In genomic region chr6:134725590-134725989, GRCh38 we compare ENCODE assay signal across 20 cellular contexts.
"Had no signal": no experiment of that assay in that cellular context is flagged by ENCODE, and none has a peak within 500 bp of the region (broad histone marks: within the 10 kb centered on the region; RNA-seq: fewer than 3 reads in every experiment).

No MANE protein-coding gene starts in this region.

- H3K36me3 ChIP-seq: colonic mucosa, esophagus squamous epithelium, gastroesophageal sphincter, left lung, pancreas, prostate gland, spleen, tibial artery had no signal

- H3K36me3 Mint-ChIP-seq: naive thymus-derived CD4-positive, alpha-beta T cell; stimulated activated memory B cell treated with anti-CD40 and anti-IgM and Interleukin-4, amounts not matched to agents 10 μg/mL and 1 μg/mL and 100 μg/mL, for 72 hours had no signal

- H3K9me3 ChIP-seq: colonic mucosa, esophagus squamous epithelium, gastroesophageal sphincter, left lung, pancreas, prostate gland, spleen, tibial artery had no signal

- H3K27me3 Mint-ChIP-seq: stimulated activated naive CD8-positive, alpha-beta T cell treated with anti-CD3 and anti-CD28 coated beads, Interleukin-15, Interleukin-2, amounts not matched to agents 100 ng/mL and 50 ng/mL, for 24 hours had no signal

- H3K27me3 ChIP-seq: colonic mucosa, esophagus squamous epithelium, gastroesophageal sphincter, left lung, pancreas, spleen, tibial artery had no signal

- H3K27ac Mint-ChIP-seq: naive thymus-derived CD4-positive, alpha-beta T cell; stimulated activated memory B cell treated with anti-CD40 and anti-IgM and Interleukin-4, amounts not matched to agents 10 μg/mL and 1 μg/mL and 100 μg/mL, for 72 hours; stimulated activated naive CD8-positive, alpha-beta T cell treated with anti-CD3 and anti-CD28 coated beads, Interleukin-15, Interleukin-2, amounts not matched to agents 100 ng/mL and 50 ng/mL, for 24 hours had no signal

- DNase-seq: colonic mucosa; esophagus squamous epithelium; glutamatergic neuron; islet precursor cell; left lung; mesendoderm; nucleus accumbens; pancreas; spleen; stimulated activated CD4-positive, alpha-beta T cell treated with anti-CD3 and anti-CD28 coated beads, Interleukin-15, amount 100 ng/mL, for 24 hours; stimulated activated CD4-positive, alpha-beta T cell treated with anti-CD3 and anti-CD28 coated beads, Interleukin-1b, Interleukin-23, amount 100 ng/mL, for 48 hours; stimulated activated CD4-positive, alpha-beta T cell treated with anti-CD3 and anti-CD28 coated beads, Interleukin-4, amount 100 ng/mL, for 24 hours; tibial artery had no signal

- H3K9me3 Mint-ChIP-seq: stimulated activated memory B cell treated with anti-CD40 and anti-IgM and Interleukin-4, amounts not matched to agents 10 μg/mL and 1 μg/mL and 100 μg/mL, for 72 hours; stimulated activated naive CD8-positive, alpha-beta T cell treated with anti-CD3 and anti-CD28 coated beads, Interleukin-15, Interleukin-2, amounts not matched to agents 100 ng/mL and 50 ng/mL, for 24 hours had no signal

- H3K4me1 Mint-ChIP-seq: stimulated activated memory B cell treated with anti-CD40 and anti-IgM and Interleukin-4, amounts not matched to agents 10 μg/mL and 1 μg/mL and 100 μg/mL, for 72 hours had no signal

- H3K4me3 ChIP-seq: colonic mucosa, esophagus squamous epithelium, gastroesophageal sphincter, left lung, lung, pancreas, prostate gland, spleen, tibial artery had no signal

- H3K4me3 Mint-ChIP-seq: naive thymus-derived CD4-positive, alpha-beta T cell; stimulated activated memory B cell treated with anti-CD40 and anti-IgM and Interleukin-4, amounts not matched to agents 10 μg/mL and 1 μg/mL and 100 μg/mL, for 72 hours; stimulated activated naive CD8-positive, alpha-beta T cell treated with anti-CD3 and anti-CD28 coated beads, Interleukin-15, Interleukin-2, amounts not matched to agents 100 ng/mL and 50 ng/mL, for 24 hours had no signal

- H3K4me1 ChIP-seq: colonic mucosa, prostate gland had no signal

- ATAC-seq: gastroesophageal sphincter; naive thymus-derived CD4-positive, alpha-beta T cell; sciatic nerve; stimulated activated memory B cell treated with anti-CD40 and anti-IgM and Interleukin-4, amounts not matched to agents 10 μg/mL and 1 μg/mL and 100 μg/mL, for 72 hours had no signal

- H3K27ac ChIP-seq: colonic mucosa, esophagus squamous epithelium, gastroesophageal sphincter, pancreas, prostate gland, spleen, tibial artery had no signal
